26 cellular contexts compared by ENCODE assay signal in genomic region chr21:39955326-39955725, GRCh38.
"Had no signal": no experiment of that assay in that cellular context is flagged by ENCODE, and none has a peak within 500 bp of the region (broad histone marks: within the 10 kb centered on the region; RNA-seq: fewer than 3 reads in every experiment).

No MANE protein-coding gene starts in this region.

- DNase-seq: activated CD4-positive, alpha-beta memory T cell treated with anti-CD3 and anti-CD28 coated beads, Interleukin-2, amount 10 ng/mL, durations not matched to agents 7 days and 5 days; activated CD4-positive, alpha-beta T cell treated with anti-CD3 and anti-CD28 coated beads for 1 hour; activated CD4-positive, alpha-beta T cell treated with anti-CD3 and anti-CD28 coated beads for 4 hours; activated CD4-positive, alpha-beta T cell treated with anti-CD3 and anti-CD28 coated beads, Interleukin-2, amount 10 ng/mL, durations not matched to agents 7 days and 5 days; activated CD4-positive, alpha-beta T cell treated with anti-CD3 and anti-CD28 coated beads, Interleukin-2, amount 50 U/mL, for 4 hours; activated CD8-positive, alpha-beta memory T cell treated with anti-CD3 and anti-CD28 coated beads, Interleukin-2, amount 50 U/mL, for 48 hours; activated gamma-delta T cell; activated naive CD4-positive, alpha-beta T cell; activated naive CD4-positive, alpha-beta T cell treated with anti-CD3 and anti-CD28 coated beads, Interleukin-2, amount 50 U/mL, for 16 hours; activated T-cell treated with anti-CD3 and anti-CD28 coated beads for 4 hours; activated T-cell treated with anti-CD3 and anti-CD28 coated beads, Interleukin-2, amount 50 U/mL, for 24 hours; activated T-cell treated with anti-CD3 and anti-CD28 coated beads, Interleukin-2, amount 50 U/mL, for 72 hours; amniotic stem cell; anterior cingulate cortex; brain microvascular endothelial cell; dorsolateral prefrontal cortex; effector memory CD4-positive, alpha-beta T cell; endodermal cell; esophagus squamous epithelium; foreskin melanocyte; glutamatergic neuron; heart left ventricle; T-helper 1 cell; T-helper 17 cell; T1000 had no signal

- ATAC-seq: activated T-cell treated with anti-CD3 and anti-CD28 coated beads, Interleukin-2, amount 50 U/mL, for 72 hours; heart left ventricle; T-helper 17 cell had no signal

- H3K36me3 ChIP-seq: brain microvascular endothelial cell, esophagus squamous epithelium, heart left ventricle had no signal

- H3K4me3 ChIP-seq: coronary artery, dorsolateral prefrontal cortex, esophagus squamous epithelium, heart left ventricle had no signal

- H3K4me1 ChIP-seq: esophagus squamous epithelium, heart left ventricle had no signal

- H3K27ac ChIP-seq: brain microvascular endothelial cell, coronary artery, dorsolateral prefrontal cortex had no signal

- H3K27me3 ChIP-seq: brain microvascular endothelial cell, esophagus squamous epithelium had no signal
